ENCODE assay signal across 21 cellular contexts in genomic region chr4:19575959-19576358, GRCh38.
DNase-seq lines count a peak whose midpoint lies in the region; ATAC-seq, FAIRE-seq and TF ChIP-seq lines count a peak whose summit lies in the region.
"Had no signal": no experiment of that assay in that cellular context is flagged by ENCODE, and none has a peak within 500 bp of the region (broad histone marks: within the 10 kb centered on the region; RNA-seq: fewer than 3 reads in every experiment).

No MANE protein-coding gene starts in this region.

- H3K4me3 ChIP-seq in left ventricle myocardium inferior, result no peak overlapping the region
- H3K4me3 ChIP-seq in heart right ventricle, result no peak overlapping the region
- H3K4me3 ChIP-seq: cardiac muscle cell, gastroesophageal sphincter, skin epidermis had no signal

- H3K27ac ChIP-seq in left ventricle myocardium inferior (replicated peaks), result peak overlapping the region; percentile 45
- peak overlapping the region in 1 of 10 donors; percentile 37 for H3K27ac ChIP-seq in heart right ventricle
- H3K27ac ChIP-seq: cardiac muscle cell, gastroesophageal sphincter, skin epidermis had no signal

- 77 to 83% methylated on average over 5 of the region's 5 CpGs for WGBS in heart right ventricle, 2 donors

- H3K36me3 ChIP-seq in left ventricle myocardium inferior (no peaks in the 10 kb centered on the region), heart right ventricle (no peaks in the 10 kb centered on the region)
- H3K36me3 ChIP-seq: cardiac muscle cell, gastroesophageal sphincter had no signal

- intact Hi-C loops in left ventricle myocardium inferior (cut with micrococcal nuclease), result no loop called here
- intact Hi-C loops in heart right ventricle (cut with DNase I), result no loop called here

- no peak for DNase-seq in left ventricle myocardium inferior
- no peak for DNase-seq in heart right ventricle
- DNase-seq in NOMO-1 treated with DMSO at 0.1 percent for 48 hours (lab: John Stamatoyannopoulos, UW; ENCODE audit: unreplicated experiment), result peak; percentile 45
- peak; percentile 10 for DNase-seq in fibroblast of gingiva (ENCODE audit: low read depth)
- DNase-seq in AG08395 (ENCODE audit: low spot score), result no peak
- no peak for DNase-seq in HTR-8/SVneo (ENCODE audit: insufficient read length, low spot score)
- no peak for DNase-seq in NK-92 treated with Interleukin-12 subunit alpha and Interleukin-12 subunit beta, amount 100 ng/mL, for 24 hours (lab: John Stamatoyannopoulos, UW)
- no peak for DNase-seq in EL
- DNase-seq: activated CD4-positive, alpha-beta T cell treated with anti-CD3 and anti-CD28 coated beads, Interleukin-2, amount 10 ng/mL, durations not matched to agents 7 days and 5 days; activated CD8-positive, alpha-beta memory T cell treated with anti-CD3 and anti-CD28 coated beads, Interleukin-2, amount 50 U/mL, for 4 hours; activated effector memory CD4-positive, alpha-beta T cell treated with anti-CD3 and anti-CD28 coated beads, Interleukin-2, amount 50 U/mL, for 16 hours; H9; left colon; NCI-H2029; NCI-H345; stimulated activated CD4-positive, alpha-beta T cell treated with anti-CD3 and anti-CD28 coated beads, Interleukin-2, amount 100 ng/mL, for 48 hours; T-cell had no signal

- H3K9me3 ChIP-seq in left ventricle myocardium inferior (replicated peaks), result no peaks in the 10 kb centered on the region
- H3K9me3 ChIP-seq in heart right ventricle, result no peaks in the 10 kb centered on the region
- H3K9me3 ChIP-seq: gastroesophageal sphincter had no signal

- no peak for TF ChIP-seq CTCF in left ventricle myocardium inferior (IDR thresholded peaks at IDR 0.05; ENCODE audit: borderline replicate concordance)
- TF ChIP-seq CTCF in heart right ventricle (IDR thresholded peaks at IDR 0.05), result no peak

- FAIRE-seq in HTR-8/SVneo (lab: Jason Lieb, UNC), result no peak
- FAIRE-seq: urothelium cell line had no signal

- no peak for ATAC-seq in heart right ventricle
- ATAC-seq: gastroesophageal sphincter, left colon, T-cell had no signal

- no peaks in the 10 kb centered on the region for H3K27me3 ChIP-seq in left ventricle myocardium inferior (ENCODE audit: low read depth)
- no peaks in the 10 kb centered on the region for H3K27me3 ChIP-seq in heart right ventricle
- H3K27me3 ChIP-seq: cardiac muscle cell, gastroesophageal sphincter had no signal

- peaks cover 6% of the 10 kb centered on the region for H3K4me1 ChIP-seq in left ventricle myocardium inferior
- peaks cover 0 to 26% (median 7%) of the 10 kb centered on the region in 9 donors for H3K4me1 ChIP-seq in heart right ventricle

Comparison
In these comparisons a context has a peak if more than half of its experiments do, and no peak if none do; other contexts are left out.
1. DNase-seq: peak in NOMO-1 treated with DMSO at 0.1 percent for 48 hours (single experiment) and fibroblast of gingiva (single experiment); none in left ventricle myocardium inferior (single experiment), heart right ventricle (0 of 2), AG08395 (single experiment), HTR-8/SVneo (single experiment), NK-92 treated with Interleukin-12 subunit alpha and Interleukin-12 subunit beta, amount 100 ng/mL, for 24 hours (single experiment) and EL (single experiment).